Comparison of ENCODE assay signal across 20 cellular contexts in the genomic region with DNA sequence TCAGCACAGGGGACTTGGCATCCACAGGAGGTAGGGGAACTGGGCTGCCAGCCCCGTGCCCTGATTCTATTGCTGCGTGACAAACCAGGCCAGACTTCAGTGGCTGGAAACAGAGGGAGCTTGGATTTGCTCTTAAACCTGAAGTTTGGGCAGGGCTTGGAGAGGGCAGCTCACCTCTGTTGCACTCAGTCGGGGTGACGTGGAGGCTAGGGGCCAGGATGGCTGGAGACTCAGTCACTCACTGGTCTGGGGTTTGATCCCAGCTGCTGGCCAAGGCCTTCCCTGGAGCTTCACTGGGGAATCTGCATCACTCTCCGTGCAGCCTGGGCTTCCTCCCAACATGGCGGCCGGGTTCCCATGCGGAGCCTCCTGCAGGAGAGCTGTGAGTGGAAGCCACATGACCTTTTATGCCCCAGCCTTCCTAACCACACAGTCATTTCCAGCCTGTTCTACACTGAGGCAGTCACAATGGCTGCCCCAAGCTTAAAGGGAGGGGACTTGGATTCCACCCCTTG.
"Had no signal": no experiment of that assay in that cellular context is flagged by ENCODE, and none has a peak within 500 bp of the region (broad histone marks: within the 10 kb centered on the region; RNA-seq: fewer than 3 reads in every experiment).

No MANE protein-coding gene starts in this region.

- H3K27me3 ChIP-seq: neutrophil, right atrium auricular region, sigmoid colon had no signal

- H3K27ac ChIP-seq: epithelial cell of prostate, esophagus muscularis mucosa, gastrocnemius medialis, left lung, neutrophil, right atrium auricular region, sigmoid colon, skin epidermis, stomach, thoracic aorta, transverse colon had no signal

- H3K36me3 ChIP-seq: esophagus muscularis mucosa, gastrocnemius medialis, left lung, neutrophil, right atrium auricular region, sigmoid colon, stomach, thoracic aorta, transverse colon had no signal

- DNase-seq: effector memory CD8-positive, alpha-beta T cell; gastrocnemius medialis; islet precursor cell; mesenchymal stem cell; midbrain; nephron progenitor cell; sigmoid colon; stimulated activated CD4-positive, alpha-beta T cell treated with anti-CD3 and anti-CD28 coated beads, Interleukin-12 subunit alpha, Interleukin-12 subunit beta, amount 100 ng/mL, for 4 hours; stimulated activated naive CD4-positive, alpha-beta T cell; stomach; substantia nigra; transverse colon had no signal

- H3K4me3 Mint-ChIP-seq: effector memory CD8-positive, alpha-beta T cell; nephron progenitor cell had no signal

- H3K4me3 ChIP-seq: esophagus muscularis mucosa, gastrocnemius medialis, left lung, lung, right atrium auricular region, sigmoid colon, skin epidermis, stomach, thoracic aorta, transverse colon had no signal

- H3K4me1 ChIP-seq: gastrocnemius medialis, left lung, right atrium auricular region had no signal

- H3K9me3 Mint-ChIP-seq: effector memory CD8-positive, alpha-beta T cell had no signal

- ATAC-seq: effector memory CD8-positive, alpha-beta T cell; gastrocnemius medialis; left lung had no signal

- H3K9me3 ChIP-seq: gastrocnemius medialis, left lung, neutrophil, right atrium auricular region, sigmoid colon, thoracic aorta, transverse colon had no signal

- H3K27ac Mint-ChIP-seq: nephron progenitor cell had no signal
